In genomic region chr19:14058182-14059092, GRCh38 we compare ENCODE assay signal across 10 cellular contexts. TPM values are rescaled to one million over a fixed set of nuclear protein-coding genes. Genes with fewer than 3 reads are reported as not detected.
DNase-seq lines count a peak whose midpoint lies in the region; ATAC-seq, FAIRE-seq and TF ChIP-seq lines count a peak whose summit lies in the region.
"Had no signal": no experiment of that assay in that cellular context is flagged by ENCODE, and none has a peak within 500 bp of the region (broad histone marks: within the 10 kb centered on the region; RNA-seq: fewer than 3 reads in every experiment).

No MANE protein-coding gene starts in this region.

- no peak overlapping the region for H2AFZ ChIP-seq in keratinocyte (ENCODE audit: control insufficient read depth, low read length)

- H3K9ac ChIP-seq in ES-I3 (ENCODE audit: low read depth, low read length) (peak overlapping the region; percentile 48; the same call in 1 of the 2 replicates), keratinocyte (ENCODE audit: control insufficient read depth, extremely low read depth, insufficient read depth, low read length) (no peak overlapping the region)

- H3K27ac Mint-ChIP-seq in T-helper 17 cell: peak overlapping the region; percentile 86

- H3K27ac ChIP-seq in keratinocyte (ENCODE audit: control insufficient read depth, insufficient read depth, low read length): no peak overlapping the region
- H3K27ac ChIP-seq: esophagus muscularis mucosa had no signal

- no peaks in the 10 kb centered on the region for H3K9me3 ChIP-seq in ES-I3 (ENCODE audit: control insufficient read depth, insufficient read depth, low read length)
- H3K9me3 ChIP-seq in T-helper 17 cell (ENCODE audit: control insufficient read depth, low read length, poor library complexity, severe bottlenecking): no peaks in the 10 kb centered on the region
- no peaks in the 10 kb centered on the region for H3K9me3 ChIP-seq in keratinocyte (ENCODE audit: control insufficient read depth, low read depth, low read length)

- no peaks in the 10 kb centered on the region for H4K20me1 ChIP-seq in keratinocyte (ENCODE audit: control insufficient read depth, extremely low read depth, insufficient read depth, low read length)

- dilution Hi-C loops in keratinocyte (cut with MboI; ENCODE audit: extremely low pct_ligation_motif_present, low sequenced_read_pairs): no loop called here

- peak overlapping the region; percentile 85 for H3K4me3 Mint-ChIP-seq in T-helper 17 cell

- H3K27me3 Mint-ChIP-seq in T-helper 17 cell: peaks cover 26% of the 10 kb centered on the region

- H3K4me1 ChIP-seq in ES-I3 (ENCODE audit: insufficient read depth, low read length) (peaks cover 7% of the 10 kb centered on the region; the same call in 1 of the 2 replicates), keratinocyte (ENCODE audit: control insufficient read depth, extremely low read depth, insufficient read depth, low read length) (no peaks in the 10 kb centered on the region)

- FAIRE-seq in keratinocyte (lab: Jason Lieb, UNC): no peak

- H3K36me3 Mint-ChIP-seq in T-helper 17 cell (ENCODE audit: low read depth): peaks cover 2% of the 10 kb centered on the region

- peak overlapping the region; percentile 27 for H3K4me2 ChIP-seq in keratinocyte (ENCODE audit: control insufficient read depth, extremely low read depth, insufficient read depth, low read depth, low read length)

- H3K9me1 ChIP-seq in keratinocyte (ENCODE audit: control insufficient read depth, extremely low read depth, insufficient read depth, low read length): no peaks in the 10 kb centered on the region

- no peak for DNase-seq in T-helper 17 cell
- no peak for DNase-seq in keratinocyte (ENCODE audit: low read depth, low spot score)
- no peak for DNase-seq in OCI-M1 (lab: John Stamatoyannopoulos, UW)
- DNase-seq: NCI-H226 had no signal

- no peaks in the 10 kb centered on the region for H3K79me2 ChIP-seq in keratinocyte (ENCODE audit: control insufficient read depth, insufficient read depth, low read length)

- H3K4me3 ChIP-seq in keratinocyte (ENCODE audit: control insufficient read depth in 2 of 3, extremely low read depth in 1 of 3, insufficient read depth in 2 of 3, low read depth in 1 of 3, low read length in 3 of 3): no peak overlapping the region

- ATAC-seq in T-helper 17 cell (no peak), HG03432 (IDR thresholded peaks at IDR 0.05; ENCODE audit: unreplicated experiment) (no peak), GM21825 (IDR thresholded peaks at IDR 0.05; ENCODE audit: unreplicated experiment) (no peak)

- no peak for TF ChIP-seq CTCF in keratinocyte (optimal IDR thresholded peaks at IDR 0.05 in 1 of 3, IDR thresholded peaks at IDR 0.05 in 1 of 3, conservative IDR thresholded peaks at IDR 0.05 in 1 of 3; ENCODE audit: extremely low read depth in 1 of 3, insufficient read depth in 2 of 3, low read length in 3 of 3)

- H3K36me3 ChIP-seq in ES-I3 (ENCODE audit: insufficient read depth, low read length) (no peaks in the 10 kb centered on the region), keratinocyte (ENCODE audit: control insufficient read depth in 2 of 2, extremely low read depth in 1 of 2, insufficient read depth in 2 of 2, low read length in 2 of 2) (no peaks in the 10 kb centered on the region)
- H3K36me3 ChIP-seq: esophagus muscularis mucosa had no signal

- H3K4me1 Mint-ChIP-seq in T-helper 17 cell: peaks cover 26% of the 10 kb centered on the region

- H3K27me3 ChIP-seq in keratinocyte (ENCODE audit: control insufficient read depth, extremely low read depth, insufficient read depth, low read length): peaks cover 43% of the 10 kb centered on the region

RNA-seq across cellular contexts. Expression of gene PALM3, which starts 3.4 kb away (rescaled TPM):
- not detected for total RNA-seq in T-helper 17 cell
- not detected in 3 replicates for polyA plus RNA-seq in keratinocyte
- polyA plus RNA-seq in keratinocyte (2011; ENCODE audit: low read depth): not detected
- not detected in 2 replicates for polyA plus RNA-seq in keratinocyte (2011; cell fraction: cytosol; rRNA removed)
- not detected in 2 replicates for polyA plus RNA-seq in keratinocyte (2011; cell fraction: nucleus; rRNA removed)
- 0.07 TPM in 1 of 2 replicates, not detected in the other for polyA plus RNA-seq in keratinocyte (2012; ENCODE audit: low replicate concordance)
- not detected in 3 replicates for polyA minus RNA-seq in keratinocyte
- not detected for polyA minus RNA-seq in keratinocyte (2011; cell fraction: cytosol; rRNA and poly(A)+ RNA removed)
- polyA minus RNA-seq in keratinocyte (2011; cell fraction: nucleus; rRNA and poly(A)+ RNA removed): not detected in 2 replicates
- total RNA-seq: T-helper 1 cell treated with Interleukin-12 subunit alpha and Interleukin-12 subunit beta and Interleukin-4 antibody, amounts not matched to agents 30 ng/mL and 1 ng/mL, for 36 hours had no signal

RNA-seq across cellular contexts. Expression of gene MISP3, which starts 14.1 kb away (rescaled TPM):
- total RNA-seq in T-helper 17 cell: 1 to 10 TPM in 1 of 2 donors, under 1 TPM in 1; 0.65 to 1.3 TPM
- 0.79 to 1.2 TPM (median 0.96 TPM) in 3 replicates for polyA plus RNA-seq in keratinocyte
- polyA plus RNA-seq in keratinocyte (2011; ENCODE audit: low read depth): 1.2 TPM
- polyA plus RNA-seq in keratinocyte (2011; cell fraction: cytosol; rRNA removed): 0.45 and 1.6 TPM in 2 replicates
- 0.64 and 1.7 TPM in 2 replicates for polyA plus RNA-seq in keratinocyte (2011; cell fraction: nucleus; rRNA removed)
- polyA plus RNA-seq in keratinocyte (2012; ENCODE audit: low replicate concordance): 0.91 and 2.7 TPM in 2 replicates
- polyA minus RNA-seq in keratinocyte: 0.10 TPM in 1 of 3 replicates, not detected in the others
- not detected for polyA minus RNA-seq in keratinocyte (2011; cell fraction: cytosol; rRNA and poly(A)+ RNA removed)
- not detected in 2 replicates for polyA minus RNA-seq in keratinocyte (2011; cell fraction: nucleus; rRNA and poly(A)+ RNA removed)

RNA-seq across cellular contexts. Expression of gene IL27RA, which starts 26.9 kb away (rescaled TPM):
- 10 to 100 TPM; 39.6 to 51.6 TPM for total RNA-seq in T-helper 17 cell
- polyA plus RNA-seq in keratinocyte: 2.2 to 3.0 TPM (median 2.8 TPM) in 3 replicates
- 0.11 TPM for polyA plus RNA-seq in keratinocyte (2011; ENCODE audit: low read depth)
- 1.3 and 1.7 TPM in 2 replicates for polyA plus RNA-seq in keratinocyte (2011; cell fraction: cytosol; rRNA removed)
- polyA plus RNA-seq in keratinocyte (2011; cell fraction: nucleus; rRNA removed): 3.1 and 3.5 TPM in 2 replicates
- 0.18 and 3.2 TPM in 2 replicates for polyA plus RNA-seq in keratinocyte (2012; ENCODE audit: low replicate concordance)
- 1.2 to 2.6 TPM (median 1.5 TPM) in 3 replicates for polyA minus RNA-seq in keratinocyte
- polyA minus RNA-seq in keratinocyte (2011; cell fraction: cytosol; rRNA and poly(A)+ RNA removed): 2.5 TPM
- 1.9 and 2.2 TPM in 2 replicates for polyA minus RNA-seq in keratinocyte (2011; cell fraction: nucleus; rRNA and poly(A)+ RNA removed)

RNA-seq across cellular contexts. Expression of gene C19orf67, which starts 27.1 kb away (rescaled TPM):
- total RNA-seq in T-helper 17 cell: under 1 TPM; 0.22 to 0.31 TPM
- polyA plus RNA-seq in keratinocyte: not detected in 3 replicates
- polyA plus RNA-seq in keratinocyte (2011; ENCODE audit: low read depth): not detected
- polyA plus RNA-seq in keratinocyte (2011; cell fraction: cytosol; rRNA removed): not detected in 2 replicates
- not detected in 2 replicates for polyA plus RNA-seq in keratinocyte (2011; cell fraction: nucleus; rRNA removed)
- polyA plus RNA-seq in keratinocyte (2012; ENCODE audit: low replicate concordance): not detected in 2 replicates
- polyA minus RNA-seq in keratinocyte: not detected in 3 replicates
- polyA minus RNA-seq in keratinocyte (2011; cell fraction: cytosol; rRNA and poly(A)+ RNA removed): not detected
- polyA minus RNA-seq in keratinocyte (2011; cell fraction: nucleus; rRNA and poly(A)+ RNA removed): not detected in 2 replicates
- total RNA-seq: esophagus muscularis mucosa, urinary bladder had no signal
- polyA plus RNA-seq: urinary bladder had no signal

RNA-seq across cellular contexts. Expression of gene RLN3, which starts 30.5 kb away (rescaled TPM):
- not detected for total RNA-seq in T-helper 17 cell
- not detected in 3 replicates for polyA plus RNA-seq in keratinocyte
- not detected for polyA plus RNA-seq in keratinocyte (2011; ENCODE audit: low read depth)
- not detected in 2 replicates for polyA plus RNA-seq in keratinocyte (2011; cell fraction: cytosol; rRNA removed)
- not detected in 2 replicates for polyA plus RNA-seq in keratinocyte (2011; cell fraction: nucleus; rRNA removed)
- polyA plus RNA-seq in keratinocyte (2012; ENCODE audit: low replicate concordance): not detected in 2 replicates
- polyA minus RNA-seq in keratinocyte: not detected in 3 replicates
- not detected for polyA minus RNA-seq in keratinocyte (2011; cell fraction: cytosol; rRNA and poly(A)+ RNA removed)
- not detected in 2 replicates for polyA minus RNA-seq in keratinocyte (2011; cell fraction: nucleus; rRNA and poly(A)+ RNA removed)
- total RNA-seq: esophagus muscularis mucosa; T-helper 1 cell treated with Interleukin-12 subunit alpha and Interleukin-12 subunit beta and Interleukin-4 antibody, amounts not matched to agents 30 ng/mL and 1 ng/mL, for 36 hours; urinary bladder had no signal
- polyA plus RNA-seq: urinary bladder had no signal
